1 cellular context compared by ENCODE assay signal in the genomic region with DNA sequence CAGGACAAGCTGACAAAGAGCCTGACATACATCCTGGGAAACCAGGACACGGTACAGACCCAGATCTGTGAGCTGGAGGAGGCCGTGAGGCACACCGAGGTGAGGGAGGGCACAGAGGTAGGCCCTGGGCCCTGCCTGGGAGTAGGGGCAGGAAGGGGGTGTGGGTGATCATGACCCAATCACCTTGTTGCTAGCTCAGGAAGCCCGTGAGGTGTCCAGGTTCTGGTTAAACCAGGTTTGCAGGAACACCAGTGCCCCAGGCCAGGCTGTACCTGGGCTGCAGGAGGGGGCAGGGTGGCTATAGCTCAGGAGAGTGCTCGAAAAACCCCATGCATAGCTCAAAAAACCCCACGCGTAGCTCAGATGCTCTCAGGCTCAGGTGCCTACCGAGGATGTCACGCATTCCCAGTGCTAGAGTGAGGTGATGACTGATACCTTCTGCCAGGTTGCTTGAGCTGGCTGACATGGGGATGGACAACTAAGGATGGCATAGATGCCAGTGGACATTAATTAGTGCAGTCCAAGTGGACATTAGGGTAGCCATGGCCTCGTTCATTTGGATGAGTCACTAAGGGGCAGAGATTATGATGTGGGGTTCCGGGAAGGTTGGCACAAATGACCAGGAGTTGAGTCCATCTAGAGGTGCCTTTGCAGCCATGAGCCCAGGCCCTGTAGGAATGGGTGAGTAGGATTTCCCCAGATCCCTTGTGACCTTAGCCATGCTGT.
TF ChIP-seq lines count a peak whose summit lies in the region.

No MANE protein-coding gene starts in this region.

TF ChIP-seq in GM12891, 5 proteins besides CTCF, POLR2A, EP300 and RAD21:
- TF ChIP-seq PAX5 (IDR thresholded peaks at IDR 0.05; ENCODE audit: insufficient read depth, low read length, severe bottlenecking) (no peak), SPI1 (IDR thresholded peaks at IDR 0.05; ENCODE audit: low read depth, low read length) (no peak), TAF1 (IDR thresholded peaks at IDR 0.05; ENCODE audit: low read depth, low read length) (no peak)
TF ChIP-seq in GM12891: peak in this region for 0.
